In the genomic region with DNA sequence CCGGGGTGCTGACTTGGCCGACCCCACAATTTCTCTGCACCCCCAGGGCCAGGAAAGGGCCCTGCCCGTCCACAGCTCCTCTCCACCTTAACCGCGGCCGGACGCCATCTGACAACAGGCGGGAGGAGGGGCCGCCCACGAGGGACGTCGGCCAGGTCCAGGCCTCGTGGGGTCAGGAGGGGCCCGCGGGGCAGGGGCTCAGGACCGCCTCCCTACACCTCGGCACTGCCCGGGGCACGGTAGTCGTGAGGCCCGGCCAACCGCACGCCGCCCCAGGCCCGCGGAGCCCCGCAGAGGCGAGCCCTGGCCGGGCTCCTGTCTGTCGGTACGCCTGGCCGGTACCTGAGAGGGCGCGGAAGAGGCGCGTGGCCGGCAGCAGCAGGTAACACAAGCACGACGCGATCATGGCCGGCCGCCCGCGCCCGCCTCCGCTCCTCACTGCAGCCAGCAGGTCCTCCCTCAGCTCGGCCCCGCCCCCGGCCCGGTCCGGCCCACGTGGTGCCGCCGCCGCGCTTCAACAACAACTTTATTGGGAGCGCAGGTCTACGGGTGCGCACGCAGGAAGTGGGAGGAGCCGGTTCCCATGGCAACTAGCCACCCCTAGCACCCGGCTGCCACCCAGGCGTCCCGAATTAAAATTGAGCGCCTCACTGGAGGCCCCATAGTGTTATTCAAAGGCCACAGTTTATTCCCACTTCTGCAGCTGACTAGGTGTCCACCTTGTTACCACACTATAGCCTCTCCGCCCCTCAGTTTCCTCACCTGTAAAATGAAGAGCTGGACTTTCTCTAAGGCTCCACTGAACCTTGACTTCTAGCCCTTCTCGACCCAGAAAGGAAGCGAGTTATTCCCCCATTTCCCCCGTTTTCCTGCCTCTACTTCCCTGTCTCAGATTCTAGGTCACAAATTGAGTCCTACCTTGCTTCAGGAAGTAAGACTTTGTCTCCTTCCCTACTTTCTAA, we compare ENCODE assay signal across 8 cellular contexts. TPM values are rescaled to one million over a fixed set of nuclear protein-coding genes. Genes with fewer than 3 reads are reported as not detected.
DNase-seq lines count a peak whose midpoint lies in the region; ATAC-seq and TF ChIP-seq lines count a peak whose summit lies in the region.

A gene with protein sequence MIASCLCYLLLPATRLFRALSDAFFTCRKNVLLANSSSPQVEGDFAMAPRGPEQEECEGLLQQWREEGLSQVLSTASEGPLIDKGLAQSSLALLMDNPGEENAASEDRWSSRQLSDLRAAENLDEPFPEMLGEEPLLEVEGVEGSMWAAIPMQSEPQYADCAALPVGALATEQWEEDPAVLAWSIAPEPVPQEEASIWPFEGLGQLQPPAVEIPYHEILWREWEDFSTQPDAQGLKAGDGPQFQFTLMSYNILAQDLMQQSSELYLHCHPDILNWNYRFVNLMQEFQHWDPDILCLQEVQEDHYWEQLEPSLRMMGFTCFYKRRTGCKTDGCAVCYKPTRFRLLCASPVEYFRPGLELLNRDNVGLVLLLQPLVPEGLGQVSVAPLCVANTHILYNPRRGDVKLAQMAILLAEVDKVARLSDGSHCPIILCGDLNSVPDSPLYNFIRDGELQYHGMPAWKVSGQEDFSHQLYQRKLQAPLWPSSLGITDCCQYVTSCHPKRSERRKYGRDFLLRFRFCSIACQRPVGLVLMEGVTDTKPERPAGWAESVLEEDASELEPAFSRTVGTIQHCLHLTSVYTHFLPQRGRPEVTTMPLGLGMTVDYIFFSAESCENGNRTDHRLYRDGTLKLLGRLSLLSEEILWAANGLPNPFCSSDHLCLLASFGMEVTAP (minus strand): TSS at position 461 of the 962 bp plus-strand sequence. CDS start 55 bp downstream, at position 406.

- H3K27me3 ChIP-seq in KMS-11 (ENCODE audit: insufficient read depth, low read depth), result no peaks in the 10 kb centered on the region
- H3K27me3 ChIP-seq in Panc1 (ENCODE audit: control insufficient read depth, insufficient read depth, low read length), result no peaks in the 10 kb centered on the region
- no peaks in the 10 kb centered on the region for H3K27me3 ChIP-seq in esophagus (ENCODE audit: control insufficient read depth in 1 of 2, insufficient read depth in 2 of 2, low read length in 2 of 2)
- no peaks in the 10 kb centered on the region for H3K27me3 ChIP-seq in mucosa of rectum (ENCODE audit: control insufficient read depth in 2 of 2, insufficient read depth in 2 of 2, low read length in 2 of 2)

- peak within 1 kb of the TSS; percentile 83 for H2AFZ ChIP-seq in KMS-11 (ENCODE audit: low read depth)

- H3K36me3 ChIP-seq in KMS-11 (ENCODE audit: insufficient read depth) (no peaks in the 10 kb centered on the region), Panc1 (ENCODE audit: control insufficient read depth, insufficient read depth, low read length) (peaks cover 3% of the 10 kb centered on the region), esophagus (ENCODE audit: control insufficient read depth in 2 of 2, insufficient read depth in 2 of 2, low read length in 1 of 2) (peaks cover 1 to 3% of the 10 kb centered on the region in 2 donors), mucosa of rectum (ENCODE audit: control insufficient read depth in 2 of 2, insufficient read depth in 2 of 2, low read length in 2 of 2) (peaks cover 4 to 13% of the 10 kb centered on the region in 2 donors)

- H3K4me2 ChIP-seq in KMS-11, result peak within 1 kb of the TSS; percentile 52

- ATAC-seq in GM21786 (IDR thresholded peaks at IDR 0.05; ENCODE audit: unreplicated experiment), result peak; percentile 77
- ATAC-seq in Panc1, result peak; percentile 94
- ATAC-seq in activated T-cell treated with anti-CD3 and anti-CD28 coated beads, Interleukin-2, amount 50 U/mL, for 4 hours, result peak; percentile 91 to 92

- H3K4me1 ChIP-seq in KMS-11 (ENCODE audit: low read depth, poor library complexity, severe bottlenecking) (peaks cover 11% of the 10 kb centered on the region), Panc1 (ENCODE audit: control insufficient read depth, insufficient read depth, low read length) (peaks cover 8% of the 10 kb centered on the region; the same call in 1 of the 2 replicates), esophagus (ENCODE audit: control insufficient read depth in 2 of 2, insufficient read depth in 2 of 2, low read length in 1 of 2) (peaks cover 0 to 2% of the 10 kb centered on the region in 2 donors), mucosa of rectum (ENCODE audit: control insufficient read depth in 2 of 2, insufficient read depth in 2 of 2, low read length in 2 of 2) (peaks cover 11 to 17% of the 10 kb centered on the region in 2 donors)

- no peaks in the 10 kb centered on the region for H3K27me3 Mint-ChIP-seq in activated T-cell treated with anti-CD3 and anti-CD28 coated beads, Interleukin-2, amount 50 U/mL, for 4 hours (ENCODE audit: low read depth)

- peak; percentile 97 for DNase-seq in DMS53 (lab: John Stamatoyannopoulos, UW)
- peak; percentile 36 for DNase-seq in Panc1 (ENCODE audit: low read depth, low spot score)
- peak; percentile 98 for DNase-seq in activated T-cell treated with anti-CD3 and anti-CD28 coated beads, Interleukin-2, amount 50 U/mL, for 4 hours
- peak; percentile 94 to 96 for DNase-seq in stimulated activated CD8-positive, alpha-beta memory T cell treated with anti-CD3 and anti-CD28 coated beads, Interleukin-4, amount 100 ng/mL, for 4 hours (ENCODE audit: low read depth in 2 of 2, low spot score in 1 of 2)

- WGBS in esophagus, 2 donors, result 4% methylated on average over 66 to 69 of the region's 69 CpGs

- H3K79me2 ChIP-seq in KMS-11 (ENCODE audit: insufficient read depth, low read depth), result no peaks in the 10 kb centered on the region

- CTCF ChIA-PET in Panc1 (lab: Charles Lee), result no interaction called here

- H3K9me3 ChIP-seq in Panc1 (ENCODE audit: control insufficient read depth, insufficient read depth, low read depth, low read length), result no peaks in the 10 kb centered on the region
- no peaks in the 10 kb centered on the region for H3K9me3 ChIP-seq in esophagus (ENCODE audit: control insufficient read depth in 2 of 2, insufficient read depth in 1 of 2, low read depth in 1 of 2, low read length in 1 of 2)
- no peaks in the 10 kb centered on the region for H3K9me3 ChIP-seq in mucosa of rectum (ENCODE audit: control insufficient read depth in 2 of 2, low read length in 2 of 2)

- peak within 1 kb of the TSS; percentile 26 for H3K27ac ChIP-seq in KMS-11
- peak within 1 kb of the TSS; percentile 91 for H3K27ac ChIP-seq in Panc1 (ENCODE audit: low read length)
- H3K27ac ChIP-seq in esophagus (ENCODE audit: low read depth in 2 of 2, low read length in 1 of 2), result peak within 1 kb of the TSS; percentile 73 to 83
- peak within 1 kb of the TSS; percentile 82 to 83 for H3K27ac ChIP-seq in mucosa of rectum (ENCODE audit: low read depth in 2 of 2, low read length in 2 of 2)

- POLR2A ChIA-PET in Panc1 (lab: Charles Lee), result interaction anchor here (0.6 kb wide), 1 partner anchor 216 kb away, joined by 6 read pairs; no protein-coding TSS in a partner anchor

- no peaks in the 10 kb centered on the region for H3K9me3 Mint-ChIP-seq in activated T-cell treated with anti-CD3 and anti-CD28 coated beads, Interleukin-2, amount 50 U/mL, for 4 hours

- no peaks in the 10 kb centered on the region for H4K20me1 ChIP-seq in KMS-11 (ENCODE audit: insufficient read depth)

- no TSS peak for BruUV-seq in Panc1 (replicated peaks; lab: Mats Ljungman, UMichigan)

- H3K9ac ChIP-seq in KMS-11 (peak within 1 kb of the TSS; percentile 61), mucosa of rectum (ENCODE audit: low read depth in 1 of 2, low read length in 2 of 2) (peak within 1 kb of the TSS; percentile 78 to 83)

- H3K4me1 Mint-ChIP-seq in activated T-cell treated with anti-CD3 and anti-CD28 coated beads, Interleukin-2, amount 50 U/mL, for 4 hours (ENCODE audit: low read depth), result peaks cover 20% of the 10 kb centered on the region

- H3K4me3 ChIP-seq in KMS-11 (IDR thresholded peaks at IDR 0.05; ENCODE audit: insufficient read depth, low read depth, low read length) (no peak within 1 kb of the TSS), Panc1 (ENCODE audit: low read depth in 2 of 2, low read length in 2 of 2) (peak within 1 kb of the TSS; percentile 69 to 72), esophagus (ENCODE audit: low read depth in 1 of 2, low read length in 2 of 2) (peak within 1 kb of the TSS; percentile 61 to 92), mucosa of rectum (ENCODE audit: low read length in 2 of 2) (peak within 1 kb of the TSS; percentile 75 to 86)

- peaks cover 17% of the 10 kb centered on the region for H3K36me3 Mint-ChIP-seq in activated T-cell treated with anti-CD3 and anti-CD28 coated beads, Interleukin-2, amount 50 U/mL, for 4 hours (ENCODE audit: insufficient read depth)

- intact Hi-C loops in Panc1 (cut with micrococcal nuclease; ENCODE audit: unreplicated experiment), result no loop called here

- in situ Hi-C loops in Panc1 (cut with HindIII; ENCODE audit: low pct_unique_long_range_greater_than_20kb, low sequenced_read_pairs), result no loop called here

- TF ChIP-seq CTCF in KMS-11 (conservative IDR thresholded peaks at IDR 0.05; ENCODE audit: low read depth, low read length) (no peak), Panc1 (IDR thresholded peaks at IDR 0.05) (no peak)

- peak within 1 kb of the TSS; percentile 94 for H3K4me3 Mint-ChIP-seq in activated T-cell treated with anti-CD3 and anti-CD28 coated beads, Interleukin-2, amount 50 U/mL, for 4 hours

RNA-seq across cellular contexts. Expression of the gene that starts here (rescaled TPM):
- 19.1 TPM for total RNA-seq in Panc1 (2021; ENCODE audit: unreplicated experiment)
- polyA plus RNA-seq in Panc1 (2012; ENCODE audit: insufficient read length), result 15.3 TPM
- 10 to 100 TPM; 12.5 to 17.3 (median 14.4) TPM for total RNA-seq in activated T-cell treated with anti-CD3 and anti-CD28 coated beads, Interleukin-2, amount 50 U/mL, for 4 hours
- 1 to 10 TPM; 3.7 to 5.1 TPM for polyA plus RNA-seq in esophagus

Comparison
In these comparisons a context has a peak if more than half of its experiments do, and no peak if none do; other contexts are left out.
1. DNase-seq: peak in every context shown above with its lines; median percentile 98 in activated T-cell treated with anti-CD3 and anti-CD28 coated beads, Interleukin-2, amount 50 U/mL, for 4 hours; 97 in DMS53; 95 in stimulated activated CD8-positive, alpha-beta memory T cell treated with anti-CD3 and anti-CD28 coated beads, Interleukin-4, amount 100 ng/mL, for 4 hours; 36 in Panc1.
2. H3K27ac ChIP-seq: peak in every context shown above with its lines; median percentile 91 in Panc1; 82 in mucosa of rectum; 78 in esophagus; 26 in KMS-11.